ENCODE assay signal across 8 cellular contexts in genomic region chr4:82780398-82781231, GRCh38. TPM values are rescaled to one million over a fixed set of nuclear protein-coding genes. Genes with fewer than 3 reads are reported as not detected.
DNase-seq lines count a peak whose midpoint lies in the region; ATAC-seq and TF ChIP-seq lines count a peak whose summit lies in the region.

No MANE protein-coding gene starts in this region.

- peaks cover 0 to 8% of the 10 kb centered on the region in 2 donors for H3K4me1 Mint-ChIP-seq in natural killer cell treated with Interleukin-12 subunit alpha and Interleukin-12 subunit beta and Interleukin-15 and Interleukin-18, amount 100 ng/mL, for 72 hours (ENCODE audit: low read depth in 2 of 2)

- ATAC-seq in GM19395 (IDR thresholded peaks at IDR 0.05; ENCODE audit: unreplicated experiment) (peak; percentile 70), left cardiac atrium (peak; percentile 59 to 67)
- no peak for ATAC-seq in natural killer cell treated with Interleukin-12 subunit alpha and Interleukin-12 subunit beta and Interleukin-15 and Interleukin-18, amount 100 ng/mL, for 72 hours

- peaks cover 10 to 24% (median 14%) of the 10 kb centered on the region in 4 donors for H3K4me1 ChIP-seq in transverse colon

- H3K27ac Mint-ChIP-seq in natural killer cell treated with Interleukin-12 subunit alpha and Interleukin-12 subunit beta and Interleukin-15 and Interleukin-18, amount 100 ng/mL, for 72 hours: no peak overlapping the region

- H3K9me3 ChIP-seq in transverse colon: no peaks in the 10 kb centered on the region

- intact Hi-C loops in left cardiac atrium (cut with DNase I) (no loop called here), transverse colon (cut with DNase I; ENCODE audit: low total_unique reads) (no loop called here)

- H3K27ac ChIP-seq in transverse colon: peak overlapping the region in 1 of 4 donors; percentile 11

- H3K4me3 Mint-ChIP-seq in natural killer cell treated with Interleukin-12 subunit alpha and Interleukin-12 subunit beta and Interleukin-15 and Interleukin-18, amount 100 ng/mL, for 72 hours: no peak overlapping the region

- H3K9me3 Mint-ChIP-seq in natural killer cell treated with Interleukin-12 subunit alpha and Interleukin-12 subunit beta and Interleukin-15 and Interleukin-18, amount 100 ng/mL, for 72 hours: no peaks in the 10 kb centered on the region

- no peak for TF ChIP-seq CTCF in transverse colon (IDR thresholded peaks at IDR 0.05)

- WGBS in transverse colon (ENCODE audit: low coverage in 1 of 2), 2 donors: 0 to 23% methylated on average over 1 to 10 of the region's 10 CpGs

- DNase-seq in Kasumi-1 (lab: John Stamatoyannopoulos, UW) (peak; percentile 72 to 75), SK-MEL-5 (ENCODE audit: low read depth, low spot score) (peak; percentile 6), left cardiac atrium (peak; percentile 86), transverse colon (peak; percentile 72), epidermal melanocyte (ENCODE audit: insufficient read length, low spot score) (no peak), occipital lobe (lab: John Stamatoyannopoulos, UW) (no peak)
- no peak for DNase-seq in natural killer cell treated with Interleukin-12 subunit alpha and Interleukin-12 subunit beta and Interleukin-15 and Interleukin-18, amount 100 ng/mL, for 72 hours (ENCODE audit: low spot score)

- in situ Hi-C loops in SK-MEL-5 (cut with HindIII; ENCODE audit: low pct_unique_long_range_greater_than_20kb, low sequenced_read_pairs): no loop called here
- in situ Hi-C loops in transverse colon (cut with MboI; ENCODE audit: low pct_ligation_motif_present in 1 of 4, low pct_unique_long_range_greater_than_20kb in 1 of 4, low sequenced_read_pairs in 3 of 4): no loop called here

- H3K27me3 ChIP-seq in transverse colon: no peaks in the 10 kb centered on the region

- H3K27me3 Mint-ChIP-seq in natural killer cell treated with Interleukin-12 subunit alpha and Interleukin-12 subunit beta and Interleukin-15 and Interleukin-18, amount 100 ng/mL, for 72 hours: no peaks in the 10 kb centered on the region

- no peak for TF ChIP-seq EP300 in transverse colon (IDR thresholded peaks at IDR 0.05; ENCODE audit: low read depth)

- no peak for TF ChIP-seq POLR2A in transverse colon (IDR thresholded peaks at IDR 0.05)

- no peaks in the 10 kb centered on the region for H3K36me3 Mint-ChIP-seq in natural killer cell treated with Interleukin-12 subunit alpha and Interleukin-12 subunit beta and Interleukin-15 and Interleukin-18, amount 100 ng/mL, for 72 hours

- H3K36me3 ChIP-seq in transverse colon: no peaks in the 10 kb centered on the region

- H3K4me3 ChIP-seq in transverse colon: no peak overlapping the region

RNA-seq across cellular contexts. Expression of gene SCD5, which starts 18.0 kb away (rescaled TPM):
- total RNA-seq in SK-MEL-5 (2014; rRNA removed; shearing (Covaris generic)): 21.6 and 24.2 TPM in 2 replicates
- 24.3 and 25.2 TPM in 2 replicates for polyA plus RNA-seq in SK-MEL-5 (2015; cell fraction: cytosol; rRNA removed)
- 2.5 and 4.7 TPM in 2 replicates for polyA plus RNA-seq in SK-MEL-5 (2015; cell fraction: nucleus; rRNA removed)
- total RNA-seq in left cardiac atrium (1 to 10 TPM; 7.1 to 9.1 TPM), transverse colon (1 to 10 TPM; 1.5 to 7.5 (median 3.5) TPM), occipital lobe (287 TPM)
- 1 to 10 TPM; 5.6 to 8.4 TPM for total RNA-seq in natural killer cell treated with Interleukin-12 subunit alpha and Interleukin-12 subunit beta and Interleukin-15 and Interleukin-18, amount 100 ng/mL, for 72 hours

Comparison
In these comparisons a context has a peak if more than half of its experiments do, and no peak if none do; other contexts are left out.
1. ATAC-seq: peak in GM19395 (single experiment) and left cardiac atrium (2 of 2); none in natural killer cell treated with Interleukin-12 subunit alpha and Interleukin-12 subunit beta and Interleukin-15 and Interleukin-18, amount 100 ng/mL, for 72 hours (0 of 2).
2. DNase-seq: peak in Kasumi-1 (2 of 2), SK-MEL-5 (single experiment), left cardiac atrium (single experiment) and transverse colon (single experiment); none in natural killer cell treated with Interleukin-12 subunit alpha and Interleukin-12 subunit beta and Interleukin-15 and Interleukin-18, amount 100 ng/mL, for 72 hours (single experiment), epidermal melanocyte (single experiment) and occipital lobe (single experiment).
3. RNA of gene SCD5, which starts 18.0 kb away (total RNA-seq): 287 TPM in occipital lobe (single experiment); 21.6 to 24.2 TPM in SK-MEL-5, 7.1 to 9.1 TPM in left cardiac atrium, 5.6 to 8.4 TPM in natural killer cell treated with Interleukin-12 subunit alpha and Interleukin-12 subunit beta and Interleukin-15 and Interleukin-18, amount 100 ng/mL, for 72 hours and 1.5 to 7.5 TPM in transverse colon; every median in the first group is over 10 times any median in the second.